8 cellular contexts compared by ENCODE assay signal in the genomic region with DNA sequence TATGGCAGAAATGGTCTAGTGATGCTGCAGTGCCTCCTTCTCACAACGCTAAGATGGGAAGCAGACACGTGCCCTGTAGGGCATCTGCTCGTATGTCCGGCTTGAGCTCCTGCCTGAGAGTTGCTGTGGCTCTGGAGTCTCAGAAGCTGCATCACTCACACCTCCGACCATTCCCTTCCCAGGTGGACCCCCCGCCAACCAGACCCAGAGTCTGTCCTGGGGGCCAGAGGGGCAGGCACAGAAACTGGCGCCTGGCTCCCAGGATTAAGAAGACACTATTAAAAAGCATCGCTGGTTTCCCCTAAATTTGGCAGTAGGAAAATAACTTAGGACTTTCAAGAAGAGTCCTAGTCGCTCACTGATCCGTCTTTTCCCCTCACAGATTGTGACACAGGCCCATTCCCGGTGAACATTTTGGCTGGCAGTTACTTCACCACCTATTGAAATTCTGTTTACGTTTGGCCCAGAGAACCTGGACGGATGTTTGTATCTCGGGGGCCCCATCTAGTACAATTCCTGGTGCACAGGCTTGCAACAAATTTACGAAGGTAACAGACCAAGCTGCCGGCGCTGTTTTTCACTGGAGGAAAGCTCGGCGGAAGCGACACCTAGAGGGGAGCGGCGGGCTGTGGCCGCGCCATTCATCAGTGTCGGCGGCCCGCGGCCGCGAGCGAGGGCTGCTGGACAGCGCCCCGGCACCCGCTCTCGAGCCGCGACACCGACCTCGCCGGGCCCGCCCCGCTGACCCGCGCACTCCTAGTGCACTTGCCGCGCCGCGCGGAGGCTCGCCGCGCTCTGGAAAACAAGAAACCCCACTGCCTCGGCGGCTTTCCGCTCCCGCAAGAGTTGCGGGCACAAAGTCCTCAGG. TPM values are rescaled to one million over a fixed set of nuclear protein-coding genes. Genes with fewer than 3 reads are reported as not detected.
DNase-seq lines count a peak whose midpoint lies in the region; ATAC-seq and TF ChIP-seq lines count a peak whose summit lies in the region.

No MANE protein-coding gene starts in this region.

- H3K27me3 Mint-ChIP-seq in activated CD4-positive, alpha-beta memory T cell treated with anti-CD3 and anti-CD28 coated beads for 36 hours = peaks cover 51% of the 10 kb centered on the region

- H3K36me3 ChIP-seq in esophagus (ENCODE audit: control insufficient read depth in 2 of 2, insufficient read depth in 2 of 2, low read length in 1 of 2) (no peaks in the 10 kb centered on the region), mucosa of descending colon (ENCODE audit: low read depth) (no peaks in the 10 kb centered on the region), thyroid gland (no peaks in the 10 kb centered on the region)

- ATAC-seq in mucosa of descending colon (peak; percentile 91), GM19351 (IDR thresholded peaks at IDR 0.05; ENCODE audit: unreplicated experiment) (no peak)

- POLR2A ChIA-PET in activated CD4-positive, alpha-beta memory T cell treated with anti-CD3 and anti-CD28 coated beads for 36 hours (lab: Charles Lee) = no interaction called here

- intact Hi-C loops in activated CD4-positive, alpha-beta memory T cell treated with anti-CD3 and anti-CD28 coated beads for 36 hours (cut with micrococcal nuclease) = loop anchor here (2.0 to 10.0 kb wide), 3 partner anchors 16 to 126 kb away; no protein-coding TSS in a partner anchor
- intact Hi-C loops in mucosa of descending colon (cut with DNase I, micrococcal nuclease) = no loop called here
- intact Hi-C loops in thyroid gland (cut with DNase I) = no loop called here

- H3K9me3 ChIP-seq in esophagus (ENCODE audit: control insufficient read depth in 2 of 2, insufficient read depth in 1 of 2, low read depth in 1 of 2, low read length in 1 of 2) (peaks cover 0 to 3% of the 10 kb centered on the region in 2 donors), mucosa of descending colon (no peaks in the 10 kb centered on the region), thyroid gland (no peaks in the 10 kb centered on the region)

- no peak overlapping the region for H3K27ac ChIP-seq in esophagus (ENCODE audit: low read depth in 2 of 2, low read length in 1 of 2)
- no peak overlapping the region for H3K27ac ChIP-seq in thyroid gland

- peaks cover 0 to 10% of the 10 kb centered on the region in 2 donors for H3K27me3 ChIP-seq in esophagus (ENCODE audit: control insufficient read depth in 1 of 2, insufficient read depth in 2 of 2, low read length in 2 of 2)
- H3K27me3 ChIP-seq in thyroid gland = peaks cover 9% of the 10 kb centered on the region

- CTCF ChIA-PET in activated CD4-positive, alpha-beta memory T cell treated with anti-CD3 and anti-CD28 coated beads for 36 hours (lab: Charles Lee) = interaction anchor here (0.9 to 1.0 kb wide), 3 partner anchors 33 to 187 kb away, joined by 3 read pairs; no protein-coding TSS in a partner anchor

- TF ChIP-seq POLR2A in thyroid gland (IDR thresholded peaks at IDR 0.05) = no peak

- in situ Hi-C loops in G401 (cut with HindIII; ENCODE audit: low sequenced_read_pairs) = no loop called here

- no peak overlapping the region for H3K27ac Mint-ChIP-seq in activated CD4-positive, alpha-beta memory T cell treated with anti-CD3 and anti-CD28 coated beads for 36 hours

- 6 to 9% methylated on average over 57 of the region's 57 CpGs for WGBS in esophagus, 2 donors
- WGBS in thyroid gland, 2 donors = 12 to 17% methylated on average over 18 to 33 of the region's 57 CpGs

- DNase-seq in G401 (ENCODE audit: low spot score) = peak; percentile 81
- peak; percentile 67 for DNase-seq in activated CD4-positive, alpha-beta memory T cell treated with anti-CD3 and anti-CD28 coated beads for 36 hours
- peak; percentile 64 to 66 (median 66) for DNase-seq in mucosa of descending colon
- peak; percentile 68 to 73 for DNase-seq in thyroid gland
- no peak for DNase-seq in LoVo (ENCODE audit: low spot score)

- peaks cover 7% of the 10 kb centered on the region for H3K4me1 Mint-ChIP-seq in activated CD4-positive, alpha-beta memory T cell treated with anti-CD3 and anti-CD28 coated beads for 36 hours (ENCODE audit: low read depth)

- H3K9me3 Mint-ChIP-seq in activated CD4-positive, alpha-beta memory T cell treated with anti-CD3 and anti-CD28 coated beads for 36 hours = no peaks in the 10 kb centered on the region

- peak overlapping the region; percentile 40 to 49 for H3K4me3 ChIP-seq in esophagus (ENCODE audit: low read depth in 1 of 2, low read length in 2 of 2)
- H3K4me3 ChIP-seq in mucosa of descending colon = no peak overlapping the region
- H3K4me3 ChIP-seq in thyroid gland (replicated peaks in 1 of 3) = peak overlapping the region in 1 of 3 donors; percentile 26

- H3K36me3 Mint-ChIP-seq in activated CD4-positive, alpha-beta memory T cell treated with anti-CD3 and anti-CD28 coated beads for 36 hours = no peaks in the 10 kb centered on the region

- H3K4me3 Mint-ChIP-seq in activated CD4-positive, alpha-beta memory T cell treated with anti-CD3 and anti-CD28 coated beads for 36 hours = peak overlapping the region; percentile 50

- H3K4me1 ChIP-seq in esophagus (ENCODE audit: control insufficient read depth in 2 of 2, insufficient read depth in 2 of 2, low read length in 1 of 2) = peaks cover 5 to 13% of the 10 kb centered on the region in 2 donors
- H3K4me1 ChIP-seq in mucosa of descending colon (ENCODE audit: low read depth) = peaks cover 14% of the 10 kb centered on the region
- peaks cover 12 to 21% of the 10 kb centered on the region in 2 donors for H3K4me1 ChIP-seq in thyroid gland

- peak; percentile 82 for TF ChIP-seq CTCF in LNCAP (IDR thresholded peaks at IDR 0.05)
- peak; percentile 47 for TF ChIP-seq CTCF in mucosa of descending colon (IDR thresholded peaks at IDR 0.05)
- peak in 5 of 6 experiments; percentile 8 to 58 (median 22) for TF ChIP-seq CTCF in thyroid gland (IDR thresholded peaks at IDR 0.05)

RNA-seq across cellular contexts. Expression of gene FSTL4, which starts 1.6 kb away (rescaled TPM):
- not detected in 2 replicates for total RNA-seq in G401 (2014; rRNA removed; shearing (Covaris generic))
- total RNA-seq in activated CD4-positive, alpha-beta memory T cell treated with anti-CD3 and anti-CD28 coated beads for 36 hours = under 1 TPM in 1 of 2 experiments, not detected in 1; 0.36 TPM
- polyA plus RNA-seq in esophagus = 1 to 10 TPM in 1 of 2 donors, under 1 TPM in 1; 0.67 to 2.1 TPM
- total RNA-seq in mucosa of descending colon = under 1 TPM; 0.29 to 0.77 (median 0.57) TPM
- under 1 TPM in 2 of 4 donors, not detected in 2; 0.10 to 0.13 TPM for total RNA-seq in thyroid gland

Comparison
In these comparisons a context has a peak if more than half of its experiments do, and no peak if none do; other contexts are left out.
1. CTCF ChIP-seq: peak in every context shown above with its lines; median percentile 82 in LNCAP; 47 in mucosa of descending colon; 22 in thyroid gland.